In genomic region chr22:42396621-42397331, GRCh38 we compare ENCODE assay signal across 9 cellular contexts.
DNase-seq lines count a peak whose midpoint lies in the region; ATAC-seq and TF ChIP-seq lines count a peak whose summit lies in the region.
"Had no signal": no experiment of that assay in that cellular context is flagged by ENCODE, and none has a peak within 500 bp of the region (broad histone marks: within the 10 kb centered on the region; RNA-seq: fewer than 3 reads in every experiment).

No MANE protein-coding gene starts in this region.

- peak; percentile 39 for DNase-seq in GM12865 (ENCODE audit: low read depth)
- peak; percentile 21 for DNase-seq in HPDE6-E6E7 (ENCODE audit: extremely low spot score)
- DNase-seq in coronary artery (ENCODE audit: low spot score) = no peak
- DNase-seq in dedifferentiated amniotic fluid mesenchymal stem cell (ENCODE audit: extremely low spot score) = no peak
- no peak for DNase-seq in activated effector memory CD4-positive, alpha-beta T cell treated with anti-CD3 and anti-CD28 coated beads, Interleukin-2, amount 50 U/mL, for 16 hours
- no peak for DNase-seq in activated CD4-positive, CD25-positive, alpha-beta regulatory T cell treated with anti-CD3 and anti-CD28 coated beads, Interleukin-2, amount 50 U/mL, for 72 hours
- DNase-seq: EL had no signal

- H3K4me3 ChIP-seq in GM12865 (ENCODE audit: low read depth, low read length) (no peak overlapping the region), coronary artery (no peak overlapping the region), neutrophil (ENCODE audit: low read depth in 1 of 2, low read length in 1 of 2) (peak overlapping the region; percentile 41 to 51)

- ATAC-seq in HG02938 (IDR thresholded peaks at IDR 0.05; ENCODE audit: unreplicated experiment) = no peak

- H3K4me1 ChIP-seq in neutrophil (ENCODE audit: control insufficient read depth in 1 of 2, insufficient read depth in 1 of 2, low read depth in 1 of 2, low read length in 1 of 2) = peaks cover 38 to 45% of the 10 kb centered on the region in 2 experiments

- no peaks in the 10 kb centered on the region for H3K27me3 ChIP-seq in neutrophil

- TF ChIP-seq CTCF in GM12865 (IDR thresholded peaks at IDR 0.05; ENCODE audit: insufficient read depth, low read depth, low read length, missing control alignments) (peak; percentile 15), coronary artery (IDR thresholded peaks at IDR 0.05) (no peak), neutrophil (IDR thresholded peaks at IDR 0.05) (peak; percentile 33)

- H3K36me3 ChIP-seq in neutrophil = peaks cover 87% of the 10 kb centered on the region

- H3K27ac ChIP-seq in coronary artery (peak overlapping the region; percentile 27 to 72), neutrophil (peak overlapping the region; percentile 99)

- no peaks in the 10 kb centered on the region for H3K9me3 ChIP-seq in neutrophil

Comparison
In these comparisons a context has a peak if more than half of its experiments do, and no peak if none do; other contexts are left out.
1. DNase-seq: peak in GM12865 (single experiment) and HPDE6-E6E7 (single experiment); none in coronary artery (single experiment), dedifferentiated amniotic fluid mesenchymal stem cell (single experiment), activated effector memory CD4-positive, alpha-beta T cell treated with anti-CD3 and anti-CD28 coated beads, Interleukin-2, amount 50 U/mL, for 16 hours (single experiment) and activated CD4-positive, CD25-positive, alpha-beta regulatory T cell treated with anti-CD3 and anti-CD28 coated beads, Interleukin-2, amount 50 U/mL, for 72 hours (single experiment).
2. H3K4me3 ChIP-seq: peak in neutrophil (2 of 2); none in GM12865 (single experiment) and coronary artery (single experiment).